In the genomic region with DNA sequence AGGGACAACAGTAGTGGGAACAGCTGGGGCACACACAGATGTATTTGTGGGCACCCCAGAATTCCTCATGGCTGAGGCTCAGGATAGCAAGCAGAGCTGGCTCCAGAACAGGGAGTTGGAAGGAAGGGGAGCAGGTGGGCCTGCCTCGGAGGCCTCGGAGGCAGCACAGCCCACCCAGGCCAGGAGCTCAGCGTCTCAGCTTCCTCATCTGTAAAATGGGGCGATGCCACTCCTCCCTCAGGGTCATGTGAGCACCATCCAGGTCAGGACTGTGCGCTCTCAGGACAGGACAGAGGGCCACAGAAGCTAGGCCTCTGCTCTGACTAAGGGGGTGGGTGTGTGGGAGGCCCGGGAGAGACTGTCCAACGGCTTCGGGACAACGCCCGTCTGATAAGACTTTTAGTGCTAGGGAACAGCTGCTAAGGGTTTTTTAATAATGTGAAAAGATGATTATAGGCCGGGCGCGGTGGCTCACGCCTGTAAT, we compare ENCODE assay signal across 11 cellular contexts.
A peak's percentile ranks its signal among the peaks of the same experiment; 100 is the strongest.
DNase-seq lines count a peak whose midpoint lies in the region; ATAC-seq and TF ChIP-seq lines count a peak whose summit lies in the region.
"Had no signal": no experiment of that assay in that cellular context is flagged by ENCODE, and none has a peak within 500 bp of the region (broad histone marks: within the 10 kb centered on the region; RNA-seq: fewer than 3 reads in every experiment).

No MANE protein-coding gene starts in this region.

- peaks cover 34 to 87% of the 10 kb centered on the region in 2 donors for H3K4me1 ChIP-seq in muscle layer of duodenum (ENCODE audit: control insufficient read depth in 1 of 2, insufficient read depth in 2 of 2, low read length in 2 of 2)
- H3K4me1 ChIP-seq in tibial nerve: peaks cover 0 to 93% (median 70%) of the 10 kb centered on the region in 4 donors

- H3K27me3 ChIP-seq in muscle layer of duodenum (ENCODE audit: low read depth, low read length) (no peaks in the 10 kb centered on the region), tibial nerve (no peaks in the 10 kb centered on the region)

- peaks cover 14% of the 10 kb centered on the region for H3K27me3 Mint-ChIP-seq in activated T-cell treated with anti-CD3 and anti-CD28 coated beads, Interleukin-2, amount 50 U/mL, for 72 hours (ENCODE audit: low read depth)
- H3K27me3 Mint-ChIP-seq in chondrocyte (ENCODE audit: low read depth): no peaks in the 10 kb centered on the region

- TF ChIP-seq CTCF in chondrocyte (IDR thresholded peaks at IDR 0.05): no peak
- no peak for TF ChIP-seq CTCF in tibial nerve (IDR thresholded peaks at IDR 0.05)

- 85 to 89% methylated on average over 13 to 14 of the region's 14 CpGs for WGBS in tibial nerve, 2 donors

- peak overlapping the region; percentile 21 for H3K27ac ChIP-seq in muscle layer of duodenum (ENCODE audit: low read length)
- H3K27ac ChIP-seq in tibial nerve: peak overlapping the region in 3 of 4 donors; percentile 36 to 89 (median 83)

- H3K27ac Mint-ChIP-seq in activated T-cell treated with anti-CD3 and anti-CD28 coated beads, Interleukin-2, amount 50 U/mL, for 72 hours: no peak overlapping the region
- H3K27ac Mint-ChIP-seq in chondrocyte (ENCODE audit: unreplicated experiment): no peak overlapping the region

- no peak for TF ChIP-seq POLR2A in tibial nerve (IDR thresholded peaks at IDR 0.05)

- peaks cover 81% of the 10 kb centered on the region for H3K4me1 Mint-ChIP-seq in activated T-cell treated with anti-CD3 and anti-CD28 coated beads, Interleukin-2, amount 50 U/mL, for 72 hours (ENCODE audit: low read depth)
- peaks cover 33% of the 10 kb centered on the region for H3K4me1 Mint-ChIP-seq in chondrocyte (ENCODE audit: low read depth)

- peaks cover 1 to 2% of the 10 kb centered on the region in 2 donors for H3K36me3 Mint-ChIP-seq in activated T-cell treated with anti-CD3 and anti-CD28 coated beads, Interleukin-2, amount 50 U/mL, for 72 hours (ENCODE audit: insufficient read depth in 2 of 2)
- no peaks in the 10 kb centered on the region for H3K36me3 Mint-ChIP-seq in chondrocyte (ENCODE audit: low read depth)

- H3K9me3 Mint-ChIP-seq in activated T-cell treated with anti-CD3 and anti-CD28 coated beads, Interleukin-2, amount 50 U/mL, for 72 hours: no peaks in the 10 kb centered on the region
- no peaks in the 10 kb centered on the region for H3K9me3 Mint-ChIP-seq in chondrocyte (ENCODE audit: low read depth)

- peak overlapping the region; percentile 92 to 97 for H3K4me3 Mint-ChIP-seq in activated T-cell treated with anti-CD3 and anti-CD28 coated beads, Interleukin-2, amount 50 U/mL, for 72 hours
- no peak overlapping the region for H3K4me3 Mint-ChIP-seq in chondrocyte (ENCODE audit: unreplicated experiment)

- ATAC-seq in activated T-cell treated with anti-CD3 and anti-CD28 coated beads, Interleukin-2, amount 50 U/mL, for 72 hours (replicated peaks in 1 of 2): no peak
- ATAC-seq in GM18511 (IDR thresholded peaks at IDR 0.05; ENCODE audit: unreplicated experiment): no peak
- ATAC-seq: PC-3 had no signal

- no peaks in the 10 kb centered on the region for H3K36me3 ChIP-seq in muscle layer of duodenum (ENCODE audit: control insufficient read depth in 1 of 2, insufficient read depth in 2 of 2, low read length in 2 of 2)
- H3K36me3 ChIP-seq in tibial nerve: no peaks in the 10 kb centered on the region
- H3K36me3 ChIP-seq: thoracic aorta had no signal

- DNase-seq in activated T-cell treated with anti-CD3 and anti-CD28 coated beads, Interleukin-2, amount 50 U/mL, for 72 hours: no peak
- no peak for DNase-seq in activated T-cell treated with anti-CD3 and anti-CD28 coated beads, Interleukin-2, amount 50 U/mL, for 1 hour
- peak; percentile 36 for DNase-seq in chondrocyte (ENCODE audit: low spot score)
- peak in 1 of 2 donors; percentile 6 for DNase-seq in tibial nerve (ENCODE audit: low spot score in 2 of 2)
- no peak for DNase-seq in HT-29 (ENCODE audit: low spot score)
- no peak for DNase-seq in NCI-H524 (lab: John Stamatoyannopoulos, UW)
- DNase-seq: NCI-H146, PC-3 had no signal

- H3K9me3 ChIP-seq in muscle layer of duodenum (ENCODE audit: control insufficient read depth in 1 of 2, low read length in 2 of 2) (no peaks in the 10 kb centered on the region), tibial nerve (no peaks in the 10 kb centered on the region)
- H3K9me3 ChIP-seq: thoracic aorta had no signal

- H3K4me3 ChIP-seq in muscle layer of duodenum (ENCODE audit: low read depth in 1 of 2, low read length in 2 of 2): no peak overlapping the region
- no peak overlapping the region for H3K4me3 ChIP-seq in tibial nerve

- TF ChIP-seq EP300 in tibial nerve (IDR thresholded peaks at IDR 0.05): no peak
